2 cellular contexts compared by ENCODE assay signal in genomic region chr12:64252708-64253107, GRCh38.
TF ChIP-seq lines count a peak whose summit lies in the region.

No MANE protein-coding gene starts in this region.

TF ChIP-seq in HepG2, 621 proteins besides CTCF, POLR2A, EP300 and RAD21 (continued from another document):
- no peak for TF ChIP-seq ZNF747 (CRISPR knock-in tag; IDR thresholded peaks at IDR 0.05; ENCODE audit: borderline replicate concordance)
- no peak for TF ChIP-seq GATAD2A (CRISPR knock-in tag; IDR thresholded peaks at IDR 0.05)
- TF ChIP-seq, protein P1, sequence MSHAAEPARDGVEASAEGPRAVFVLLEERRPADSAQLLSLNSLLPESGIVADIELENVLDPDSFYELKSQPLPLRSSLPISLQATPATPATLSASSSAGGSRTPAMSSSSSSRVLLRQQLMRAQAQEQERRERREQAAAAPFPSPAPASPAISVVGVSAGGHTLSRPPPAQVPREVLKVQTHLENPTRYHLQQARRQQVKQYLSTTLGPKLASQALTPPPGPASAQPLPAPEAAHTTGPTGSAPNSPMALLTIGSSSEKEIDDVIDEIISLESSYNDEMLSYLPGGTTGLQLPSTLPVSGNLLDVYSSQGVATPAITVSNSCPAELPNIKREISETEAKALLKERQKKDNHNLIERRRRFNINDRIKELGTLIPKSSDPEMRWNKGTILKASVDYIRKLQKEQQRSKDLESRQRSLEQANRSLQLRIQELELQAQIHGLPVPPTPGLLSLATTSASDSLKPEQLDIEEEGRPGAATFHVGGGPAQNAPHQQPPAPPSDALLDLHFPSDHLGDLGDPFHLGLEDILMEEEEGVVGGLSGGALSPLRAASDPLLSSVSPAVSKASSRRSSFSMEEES (CRISPR knock-in tag; IDR thresholded peaks at IDR 0.05): no peak
- TF ChIP-seq BHLHE40 (IDR thresholded peaks at IDR 0.05; ENCODE audit: low read length): no peak
- no peak for TF ChIP-seq TBL1XR1 (IDR thresholded peaks at IDR 0.05; ENCODE audit: borderline replicate concordance, low read length, partially characterized antibody)
- TF ChIP-seq ELK4 (CRISPR knock-in tag; IDR thresholded peaks at IDR 0.05; ENCODE audit: borderline replicate concordance): no peak
- TF ChIP-seq CCDC6 (CRISPR knock-in tag; IDR thresholded peaks at IDR 0.05): no peak
TF ChIP-seq in HepG2: peak in this region for 0.

TF ChIP-seq in SK-N-SH, 30 proteins besides CTCF, POLR2A, EP300 and RAD21 (continued from another document):
- TF ChIP-seq CHD2 (IDR thresholded peaks at IDR 0.05; ENCODE audit: low read length, partially characterized antibody): no peak
- TF ChIP-seq YY1 (IDR thresholded peaks at IDR 0.05; ENCODE audit: low read depth): no peak
- no peak for TF ChIP-seq TCF12 (IDR thresholded peaks at IDR 0.05)
- TF ChIP-seq RCOR1 (IDR thresholded peaks at IDR 0.05; ENCODE audit: low read length): no peak
- no peak for TF ChIP-seq ELF1 (IDR thresholded peaks at IDR 0.05)
- TF ChIP-seq TEAD4 (IDR thresholded peaks at IDR 0.05; ENCODE audit: borderline replicate concordance, insufficient read depth): no peak
- TF ChIP-seq, protein P2, sequence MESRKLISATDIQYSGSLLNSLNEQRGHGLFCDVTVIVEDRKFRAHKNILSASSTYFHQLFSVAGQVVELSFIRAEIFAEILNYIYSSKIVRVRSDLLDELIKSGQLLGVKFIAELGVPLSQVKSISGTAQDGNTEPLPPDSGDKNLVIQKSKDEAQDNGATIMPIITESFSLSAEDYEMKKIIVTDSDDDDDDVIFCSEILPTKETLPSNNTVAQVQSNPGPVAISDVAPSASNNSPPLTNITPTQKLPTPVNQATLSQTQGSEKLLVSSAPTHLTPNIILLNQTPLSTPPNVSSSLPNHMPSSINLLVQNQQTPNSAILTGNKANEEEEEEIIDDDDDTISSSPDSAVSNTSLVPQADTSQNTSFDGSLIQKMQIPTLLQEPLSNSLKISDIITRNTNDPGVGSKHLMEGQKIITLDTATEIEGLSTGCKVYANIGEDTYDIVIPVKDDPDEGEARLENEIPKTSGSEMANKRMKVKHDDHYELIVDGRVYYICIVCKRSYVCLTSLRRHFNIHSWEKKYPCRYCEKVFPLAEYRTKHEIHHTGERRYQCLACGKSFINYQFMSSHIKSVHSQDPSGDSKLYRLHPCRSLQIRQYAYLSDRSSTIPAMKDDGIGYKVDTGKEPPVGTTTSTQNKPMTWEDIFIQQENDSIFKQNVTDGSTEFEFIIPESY (IDR thresholded peaks at IDR 0.05; ENCODE audit: borderline replicate concordance, low read depth): no peak
- TF ChIP-seq RXRA (IDR thresholded peaks at IDR 0.05; ENCODE audit: borderline replicate concordance, low read depth): no peak
